In genomic region chr20:62368303-62368628, GRCh38 we compare ENCODE assay signal across 12 cellular contexts. TPM values are rescaled to one million over a fixed set of nuclear protein-coding genes. Genes with fewer than 3 reads are reported as not detected.
DNase-seq lines count a peak whose midpoint lies in the region; ATAC-seq and TF ChIP-seq lines count a peak whose summit lies in the region.
"Had no signal": no experiment of that assay in that cellular context is flagged by ENCODE, and none has a peak within 500 bp of the region (broad histone marks: within the 10 kb centered on the region; RNA-seq: fewer than 3 reads in every experiment).

No MANE protein-coding gene starts in this region.

- TF ChIP-seq CTCF in CD4-positive, alpha-beta T cell (IDR thresholded peaks at IDR 0.05), result no peak
- TF ChIP-seq CTCF in Panc1 (IDR thresholded peaks at IDR 0.05), result no peak
- TF ChIP-seq CTCF in fibroblast of villous mesenchyme (IDR thresholded peaks at IDR 0.05; ENCODE audit: insufficient read depth, low read depth, low read length), result no peak
- TF ChIP-seq CTCF in osteocyte (IDR thresholded peaks at IDR 0.05), result no peak

- CTCF ChIA-PET in CD4-positive, alpha-beta T cell (lab: Charles Lee), result interaction anchor here (0.6 kb wide), 1 partner anchor 14 kb away, joined by 4 read pairs; no protein-coding TSS in a partner anchor
- CTCF ChIA-PET in Panc1 (lab: Charles Lee), result interaction anchor here (0.7 to 1.4 kb wide), 4 partner anchors 10 to 140 kb away, joined by 3 to 8 read pairs (median 6); no protein-coding TSS in a partner anchor

- no peaks in the 10 kb centered on the region for H3K9me3 Mint-ChIP-seq in CD4-positive, alpha-beta T cell
- H3K9me3 Mint-ChIP-seq in osteocyte (ENCODE audit: unreplicated experiment), result no peaks in the 10 kb centered on the region

- H3K4me3 ChIP-seq in Panc1 (ENCODE audit: low read depth in 2 of 2, low read length in 2 of 2) (peak overlapping the region; percentile 53 to 89), fibroblast of villous mesenchyme (ENCODE audit: low read depth, low read length) (peak overlapping the region; percentile 33), MG63 (no peak overlapping the region)

- no TSS peak for BruUV-seq in Panc1 (replicated peaks; lab: Mats Ljungman, UMichigan)

- in situ Hi-C loops in Panc1 (cut with HindIII; ENCODE audit: low pct_unique_long_range_greater_than_20kb, low sequenced_read_pairs), result no loop called here

- H3K27ac Mint-ChIP-seq in CD4-positive, alpha-beta T cell, result no peak overlapping the region
- peak overlapping the region; percentile 31 for H3K27ac Mint-ChIP-seq in osteocyte (ENCODE audit: unreplicated experiment)

- H3K4me1 Mint-ChIP-seq in CD4-positive, alpha-beta T cell (ENCODE audit: low read depth), result peaks cover 4% of the 10 kb centered on the region
- H3K4me1 Mint-ChIP-seq in osteocyte (ENCODE audit: unreplicated experiment), result peaks cover 56% of the 10 kb centered on the region

- intact Hi-C loops in CD4-positive, alpha-beta T cell (cut with DNase I, micrococcal nuclease), result loop anchor here in 1 of 2 experiments (5.0 kb wide), 1 partner anchor 66 kb away; the partner anchor contains the start of gene ADRM1
- intact Hi-C loops in Panc1 (cut with micrococcal nuclease; ENCODE audit: unreplicated experiment), result no loop called here

- H3K4me3 Mint-ChIP-seq in CD4-positive, alpha-beta T cell, result peak overlapping the region; percentile 54
- H3K4me3 Mint-ChIP-seq in osteocyte (ENCODE audit: unreplicated experiment), result peak overlapping the region; percentile 42

- H3K27ac ChIP-seq in CD4-positive, alpha-beta T cell (ENCODE audit: low read depth, low read length), result no peak overlapping the region
- peak overlapping the region; percentile 94 for H3K27ac ChIP-seq in Panc1 (ENCODE audit: low read length)

- H3K4me1 ChIP-seq in Panc1 (ENCODE audit: control insufficient read depth, insufficient read depth, low read length), result peaks cover 71% of the 10 kb centered on the region

- no peaks in the 10 kb centered on the region for H3K36me3 Mint-ChIP-seq in CD4-positive, alpha-beta T cell (ENCODE audit: low read depth)
- no peaks in the 10 kb centered on the region for H3K36me3 Mint-ChIP-seq in osteocyte (ENCODE audit: unreplicated experiment)

- H3K36me3 ChIP-seq in Panc1 (ENCODE audit: control insufficient read depth, insufficient read depth, low read length) (no peaks in the 10 kb centered on the region; the same call in 1 of the 2 replicates), MG63 (peaks cover 13% of the 10 kb centered on the region)

- peaks cover 33% of the 10 kb centered on the region for H3K27me3 Mint-ChIP-seq in CD4-positive, alpha-beta T cell
- H3K27me3 Mint-ChIP-seq in osteocyte (ENCODE audit: unreplicated experiment), result no peaks in the 10 kb centered on the region

- no peaks in the 10 kb centered on the region for H3K9me3 ChIP-seq in CD4-positive, alpha-beta T cell (ENCODE audit: control insufficient read depth, low read length)
- H3K9me3 ChIP-seq in Panc1 (ENCODE audit: control insufficient read depth, insufficient read depth, low read depth, low read length), result no peaks in the 10 kb centered on the region
- no peaks in the 10 kb centered on the region for H3K9me3 ChIP-seq in MG63

- ATAC-seq in CD4-positive, alpha-beta T cell (ENCODE audit: poor library complexity), result no peak
- no peak for ATAC-seq in Panc1
- ATAC-seq in GM21619 (IDR thresholded peaks at IDR 0.05; ENCODE audit: unreplicated experiment), result no peak
- ATAC-seq in HG03439 (IDR thresholded peaks at IDR 0.05; ENCODE audit: unreplicated experiment), result no peak

- peaks cover 42% of the 10 kb centered on the region for H3K27me3 ChIP-seq in CD4-positive, alpha-beta T cell (ENCODE audit: control insufficient read depth, insufficient read depth, low read length)
- no peaks in the 10 kb centered on the region for H3K27me3 ChIP-seq in Panc1 (ENCODE audit: control insufficient read depth, insufficient read depth, low read length)
- H3K27me3 ChIP-seq in MG63, result no peaks in the 10 kb centered on the region

- no peak for DNase-seq in CD4-positive, alpha-beta T cell
- no peak for DNase-seq in Panc1 (ENCODE audit: low read depth, low spot score)
- DNase-seq in fibroblast of villous mesenchyme (ENCODE audit: low read depth), result no peak
- no peak for DNase-seq in osteocyte (ENCODE audit: extremely low spot score, unreplicated experiment)
- no peak for DNase-seq in pons (ENCODE audit: low spot score)
- DNase-seq in MG63, result no peak
- DNase-seq: activated CD4-positive, CD25-positive, alpha-beta regulatory T cell treated with anti-CD3 and anti-CD28 coated beads, Interleukin-2, amount 50 U/mL, for 72 hours; NCI-H2081; stimulated activated CD4-positive, alpha-beta T cell treated with anti-CD3 and anti-CD28 coated beads, Interleukin-4, amount 100 ng/mL, for 1 hour had no signal

- POLR2A ChIA-PET in CD4-positive, alpha-beta T cell (lab: Charles Lee), result interaction anchor here (0.6 kb wide), 1 partner anchor 110 kb away, joined by 3 read pairs; no protein-coding TSS in a partner anchor
- POLR2A ChIA-PET in Panc1 (lab: Charles Lee), result interaction anchor here (0.6 to 0.7 kb wide), 2 partner anchors 59 to 76 kb away, joined by 3 read pairs; partner anchors contain the start of gene RBBP8NL

RNA-seq across cellular contexts. Expression of gene LAMA5, which starts 1.2 kb away (rescaled TPM):
- under 1 TPM; 0.16 to 0.78 TPM for total RNA-seq in CD4-positive, alpha-beta T cell
- total RNA-seq in Panc1 (2021; ENCODE audit: unreplicated experiment) (497 TPM), fibroblast of villous mesenchyme (35.1 and 55.3 TPM in 2 replicates), osteocyte (201 and 204 TPM in 2 replicates)
- 508 TPM for polyA plus RNA-seq in Panc1 (2012; ENCODE audit: insufficient read length)
- total RNA-seq in MG63 (2014; rRNA removed; shearing (Covaris generic); ENCODE audit: low replicate concordance), result 12.8 and 22.2 TPM in 2 replicates

RNA-seq across cellular contexts. Expression of gene RPS21, which starts 18.6 kb away (rescaled TPM):
- 1,000 to 10,000 TPM; 3,015 to 3,210 TPM for total RNA-seq in CD4-positive, alpha-beta T cell
- total RNA-seq in Panc1 (2021; ENCODE audit: unreplicated experiment) (1,761 TPM), fibroblast of villous mesenchyme (357 and 457 TPM in 2 replicates), osteocyte (1,013 and 1,039 TPM in 2 replicates)
- 4,052 TPM for polyA plus RNA-seq in Panc1 (2012; ENCODE audit: insufficient read length)
- total RNA-seq in MG63 (2014; rRNA removed; shearing (Covaris generic); ENCODE audit: low replicate concordance), result 2,164 and 3,269 TPM in 2 replicates

RNA-seq across cellular contexts. Expression of gene CABLES2, which starts 38.8 kb away (rescaled TPM):
- 1 to 10 TPM; 4.4 TPM for total RNA-seq in CD4-positive, alpha-beta T cell
- total RNA-seq in Panc1 (2021; ENCODE audit: unreplicated experiment), result 9.8 TPM
- 12.0 TPM for polyA plus RNA-seq in Panc1 (2012; ENCODE audit: insufficient read length)
- total RNA-seq in fibroblast of villous mesenchyme, result 1.7 and 1.9 TPM in 2 replicates
- total RNA-seq in osteocyte, result 7.8 and 8.8 TPM in 2 replicates
- total RNA-seq in MG63 (2014; rRNA removed; shearing (Covaris generic); ENCODE audit: low replicate concordance), result 1.3 and 6.0 TPM in 2 replicates

RNA-seq across cellular contexts. Expression of gene RBBP8NL, which starts 59.1 kb away (rescaled TPM):
- not detected for total RNA-seq in CD4-positive, alpha-beta T cell
- total RNA-seq in Panc1 (2021; ENCODE audit: unreplicated experiment) (not detected), fibroblast of villous mesenchyme (not detected in 2 replicates), osteocyte (not detected in 2 replicates)
- not detected for polyA plus RNA-seq in Panc1 (2012; ENCODE audit: insufficient read length)
- not detected in 2 replicates for total RNA-seq in MG63 (2014; rRNA removed; shearing (Covaris generic); ENCODE audit: low replicate concordance)
- total RNA-seq: Daoy had no signal
